20 cellular contexts compared by ENCODE assay signal in genomic region chr1:159897962-159898361, GRCh38. TPM values are rescaled to one million over a fixed set of nuclear protein-coding genes. Genes with fewer than 3 reads are reported as not detected.
"Had no signal": no experiment of that assay in that cellular context is flagged by ENCODE, and none has a peak within 500 bp of the region (broad histone marks: within the 10 kb centered on the region; RNA-seq: fewer than 3 reads in every experiment).

No MANE protein-coding gene starts in this region.

- H3K27ac Mint-ChIP-seq: activated CD8-positive, alpha-beta T cell treated with anti-CD3 and anti-CD28 coated beads for 36 hours; activated naive CD4-positive, alpha-beta T cell treated with anti-CD3 and anti-CD28 coated beads, Interleukin-2, amount 50 U/mL, for 72 hours; natural killer cell treated with Interleukin-12 subunit alpha and Interleukin-12 subunit beta and Interleukin-15 and Interleukin-18, amount 100 ng/mL, for 72 hours; progenitor cell of endocrine pancreas; stimulated activated naive CD8-positive, alpha-beta T cell treated with anti-CD3 and anti-CD28 coated beads, Interleukin-15, Interleukin-2, amounts not matched to agents 100 ng/mL and 50 ng/mL, for 24 hours; T-helper 1 cell treated with Interleukin-12 subunit alpha and Interleukin-12 subunit beta and Interleukin-4 antibody, amounts not matched to agents 30 μg/mL and 1 μg/mL, for 36 hours had no signal

- H3K4me3 ChIP-seq: cardiac muscle cell, hepatocyte, suprapubic skin had no signal

- DNase-seq: activated CD4-positive, alpha-beta T cell treated with anti-CD3 and anti-CD28 coated beads for 4 hours; activated CD8-positive, alpha-beta T cell treated with anti-CD3 and anti-CD28 coated beads for 36 hours; activated gamma-delta T cell; activated T-cell treated with anti-CD3 and anti-CD28 coated beads, Interleukin-2, amount 50 U/mL, for 4 hours; mesenchymal stem cell; occipital lobe; small intestine; stimulated activated CD4-positive, alpha-beta T cell treated with anti-CD3 and anti-CD28 coated beads, Interleukin-4, amount 100 ng/mL, for 24 hours had no signal

- H3K4me2 ChIP-seq: hepatocyte had no signal

- H3K36me3 ChIP-seq: cardiac muscle cell, suprapubic skin had no signal

- H3K27me3 ChIP-seq: cardiac muscle cell, hepatocyte, suprapubic skin had no signal

- H3K9me3 Mint-ChIP-seq: activated CD8-positive, alpha-beta T cell treated with anti-CD3 and anti-CD28 coated beads for 36 hours; activated naive CD4-positive, alpha-beta T cell treated with anti-CD3 and anti-CD28 coated beads, Interleukin-2, amount 50 U/mL, for 72 hours; activated T-cell treated with anti-CD3 and anti-CD28 coated beads, Interleukin-2, amount 50 U/mL, for 4 hours; natural killer cell treated with Interleukin-12 subunit alpha and Interleukin-12 subunit beta and Interleukin-15 and Interleukin-18, amount 100 ng/mL, for 72 hours; stimulated activated naive CD8-positive, alpha-beta T cell treated with anti-CD3 and anti-CD28 coated beads, Interleukin-15, Interleukin-2, amounts not matched to agents 100 ng/mL and 50 ng/mL, for 24 hours; T-helper 1 cell treated with Interleukin-12 subunit alpha and Interleukin-12 subunit beta and Interleukin-4 antibody, amounts not matched to agents 30 μg/mL and 1 μg/mL, for 36 hours had no signal

- ATAC-seq: activated CD8-positive, alpha-beta T cell treated with anti-CD3 and anti-CD28 coated beads for 36 hours; activated naive CD4-positive, alpha-beta T cell treated with anti-CD3 and anti-CD28 coated beads, Interleukin-2, amount 50 U/mL, for 72 hours; activated T-cell treated with anti-CD3 and anti-CD28 coated beads, Interleukin-2, amount 50 U/mL, for 4 hours; left lobe of liver; natural killer cell treated with Interleukin-12 subunit alpha and Interleukin-12 subunit beta and Interleukin-15 and Interleukin-18, amount 100 ng/mL, for 72 hours; right cardiac atrium had no signal

- H3K9me3 ChIP-seq: suprapubic skin had no signal

- H3K27ac ChIP-seq: cardiac muscle cell, hepatocyte, suprapubic skin had no signal

- H3K36me3 Mint-ChIP-seq: activated naive CD4-positive, alpha-beta T cell treated with anti-CD3 and anti-CD28 coated beads, Interleukin-2, amount 50 U/mL, for 72 hours; natural killer cell treated with Interleukin-12 subunit alpha and Interleukin-12 subunit beta and Interleukin-15 and Interleukin-18, amount 100 ng/mL, for 72 hours had no signal

- H3K4me3 Mint-ChIP-seq: activated CD8-positive, alpha-beta T cell treated with anti-CD3 and anti-CD28 coated beads for 36 hours; activated T-cell treated with anti-CD3 and anti-CD28 coated beads, Interleukin-2, amount 50 U/mL, for 4 hours; natural killer cell treated with Interleukin-12 subunit alpha and Interleukin-12 subunit beta and Interleukin-15 and Interleukin-18, amount 100 ng/mL, for 72 hours; stimulated activated naive CD8-positive, alpha-beta T cell treated with anti-CD3 and anti-CD28 coated beads, Interleukin-15, Interleukin-2, amounts not matched to agents 100 ng/mL and 50 ng/mL, for 24 hours; T-helper 1 cell treated with Interleukin-12 subunit alpha and Interleukin-12 subunit beta and Interleukin-4 antibody, amounts not matched to agents 30 μg/mL and 1 μg/mL, for 36 hours had no signal

- H2AFZ ChIP-seq: hepatocyte had no signal

- H3K79me2 ChIP-seq: hepatocyte had no signal

- H3K27me3 Mint-ChIP-seq: activated CD8-positive, alpha-beta T cell treated with anti-CD3 and anti-CD28 coated beads for 36 hours; natural killer cell treated with Interleukin-12 subunit alpha and Interleukin-12 subunit beta and Interleukin-15 and Interleukin-18, amount 100 ng/mL, for 72 hours; stimulated activated naive CD8-positive, alpha-beta T cell treated with anti-CD3 and anti-CD28 coated beads, Interleukin-15, Interleukin-2, amounts not matched to agents 100 ng/mL and 50 ng/mL, for 24 hours had no signal

- FAIRE-seq: keratinocyte, small intestine had no signal

RNA-seq across cellular contexts. Expression of gene CFAP45, which starts 2.0 kb away (rescaled TPM):
- total RNA-seq: cardiac muscle cell, left lobe of liver had no signal

RNA-seq across cellular contexts. Expression of gene VSIG8, which starts 35.5 kb away (rescaled TPM):
- total RNA-seq: activated CD8-positive, alpha-beta T cell treated with anti-CD3 and anti-CD28 coated beads for 36 hours; activated T-cell treated with anti-CD3 and anti-CD28 coated beads, Interleukin-2, amount 50 U/mL, for 4 hours; cardiac muscle cell; left lobe of liver; mucosa of gallbladder; natural killer cell treated with Interleukin-12 subunit alpha and Interleukin-12 subunit beta and Interleukin-15 and Interleukin-18, amount 100 ng/mL, for 72 hours; occipital lobe; progenitor cell of endocrine pancreas had no signal

RNA-seq across cellular contexts. Expression of gene IGSF9, which starts 47.5 kb away (rescaled TPM):
- total RNA-seq: activated naive CD4-positive, alpha-beta T cell treated with anti-CD3 and anti-CD28 coated beads, Interleukin-2, amount 50 U/mL, for 72 hours; natural killer cell treated with Interleukin-12 subunit alpha and Interleukin-12 subunit beta and Interleukin-15 and Interleukin-18, amount 100 ng/mL, for 72 hours had no signal

RNA-seq across cellular contexts. Expression of gene SLAMF9, which starts 56.1 kb away (rescaled TPM):
- total RNA-seq: activated CD8-positive, alpha-beta T cell treated with anti-CD3 and anti-CD28 coated beads for 36 hours; activated naive CD4-positive, alpha-beta T cell treated with anti-CD3 and anti-CD28 coated beads, Interleukin-2, amount 50 U/mL, for 72 hours; activated T-cell treated with anti-CD3 and anti-CD28 coated beads, Interleukin-2, amount 50 U/mL, for 4 hours; cardiac muscle cell; hepatocyte; mucosa of gallbladder; natural killer cell treated with Interleukin-12 subunit alpha and Interleukin-12 subunit beta and Interleukin-15 and Interleukin-18, amount 100 ng/mL, for 72 hours; occipital lobe; progenitor cell of endocrine pancreas; right cardiac atrium; suprapubic skin had no signal
